Comparison of ENCODE assay signal across 22 cellular contexts in the genomic region with DNA sequence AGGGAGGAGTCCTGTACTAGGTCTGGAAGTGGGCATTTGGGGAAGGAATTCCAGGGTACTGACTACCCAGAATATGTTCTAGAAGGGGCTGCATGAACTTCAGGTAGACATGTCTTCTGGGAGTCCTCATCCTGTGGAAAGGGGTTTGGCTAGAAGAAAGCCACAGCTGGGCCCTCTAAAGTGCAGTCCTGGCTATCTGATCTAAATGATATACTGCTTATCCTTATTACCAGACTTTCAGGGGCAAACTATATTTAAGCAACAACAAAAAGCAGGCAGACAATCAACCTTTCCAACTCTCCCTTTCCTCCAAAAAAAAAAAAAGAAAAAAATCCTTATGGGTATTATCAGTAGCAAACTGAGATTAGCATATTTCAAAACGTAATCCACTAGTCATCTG. TPM values are rescaled to one million over a fixed set of nuclear protein-coding genes. Genes with fewer than 3 reads are reported as not detected.
"Had no signal": no experiment of that assay in that cellular context is flagged by ENCODE, and none has a peak within 500 bp of the region (broad histone marks: within the 10 kb centered on the region; RNA-seq: fewer than 3 reads in every experiment).

No MANE protein-coding gene starts in this region.

- H3K36me3 ChIP-seq: gastrocnemius medialis, neutrophil had no signal

- DNase-seq: effector memory CD8-positive, alpha-beta T cell; gastrocnemius medialis; heart right ventricle; hypothalamus; kidney glomerular epithelial cell; mesendoderm; naive B cell; posterior cingulate gyrus; spleen; stimulated activated CD4-positive, alpha-beta T cell treated with anti-CD3 and anti-CD28 coated beads, Interleukin-15, amount 100 ng/mL, for 24 hours; stimulated activated CD4-positive, alpha-beta T cell treated with anti-CD3 and anti-CD28 coated beads, Interleukin-1b, Interleukin-23, amount 100 ng/mL, for 48 hours; stimulated activated CD4-positive, alpha-beta T cell treated with anti-CD3 and anti-CD28 coated beads, Interleukin-4, amount 100 ng/mL, for 24 hours; stomach; substantia nigra had no signal

- H3K4me1 Mint-ChIP-seq: naive B cell; stimulated activated memory B cell treated with anti-CD40 and anti-IgM and Interleukin-4, amounts not matched to agents 10 μg/mL and 1 μg/mL and 100 μg/mL, for 72 hours had no signal

- H3K27ac Mint-ChIP-seq: dendritic cell treated with granulocyte-macrophage colony-stimulating factor and Interleukin-4, amounts not matched to agents 40 ng/mL and 50 ng/mL, for 4 days; effector memory CD8-positive, alpha-beta T cell; naive B cell; stimulated activated memory B cell treated with anti-CD40 and anti-IgM and Interleukin-4, amounts not matched to agents 10 μg/mL and 1 μg/mL and 100 μg/mL, for 72 hours; type B pancreatic cell had no signal

- H3K4me3 Mint-ChIP-seq: dendritic cell treated with granulocyte-macrophage colony-stimulating factor and Interleukin-4, amounts not matched to agents 40 ng/mL and 50 ng/mL, for 4 days; effector memory CD8-positive, alpha-beta T cell; naive B cell; stimulated activated memory B cell treated with anti-CD40 and anti-IgM and Interleukin-4, amounts not matched to agents 10 μg/mL and 1 μg/mL and 100 μg/mL, for 72 hours; type B pancreatic cell had no signal

- H3K9me3 Mint-ChIP-seq: dendritic cell treated with granulocyte-macrophage colony-stimulating factor and Interleukin-4, amounts not matched to agents 40 ng/mL and 50 ng/mL, for 4 days; effector memory CD8-positive, alpha-beta T cell; stimulated activated memory B cell treated with anti-CD40 and anti-IgM and Interleukin-4, amounts not matched to agents 10 μg/mL and 1 μg/mL and 100 μg/mL, for 72 hours; type B pancreatic cell had no signal

- H3K4me3 ChIP-seq: esophagus muscularis mucosa, gastrocnemius medialis, heart right ventricle, spleen, stomach had no signal

- H3K9me3 ChIP-seq: esophagus muscularis mucosa, gastrocnemius medialis, heart right ventricle, neutrophil, spleen, stomach had no signal

- H3K27ac ChIP-seq: epithelial cell of prostate, esophagus muscularis mucosa, gastrocnemius medialis, heart right ventricle, spleen, stomach had no signal

- ATAC-seq: effector memory CD8-positive, alpha-beta T cell; gastrocnemius medialis; heart right ventricle; sciatic nerve; stimulated activated memory B cell treated with anti-CD40 and anti-IgM and Interleukin-4, amounts not matched to agents 10 μg/mL and 1 μg/mL and 100 μg/mL, for 72 hours had no signal

- H3K27me3 Mint-ChIP-seq: dendritic cell treated with granulocyte-macrophage colony-stimulating factor and Interleukin-4, amounts not matched to agents 40 ng/mL and 50 ng/mL, for 4 days; effector memory CD8-positive, alpha-beta T cell; naive B cell; stimulated activated memory B cell treated with anti-CD40 and anti-IgM and Interleukin-4, amounts not matched to agents 10 μg/mL and 1 μg/mL and 100 μg/mL, for 72 hours; type B pancreatic cell had no signal

RNA-seq across cellular contexts. Expression of gene GFI1, which starts 29.8 kb away (rescaled TPM):
- total RNA-seq: gastrocnemius medialis, lung microvascular endothelial cell had no signal
